Comparison of ENCODE assay signal across 1 cellular context in genomic region chr7:13742126-13742525, GRCh38.
TF ChIP-seq lines count a peak whose summit lies in the region.

No MANE protein-coding gene starts in this region.

TF ChIP-seq in IMR-90, 13 proteins besides CTCF, POLR2A, EP300 and RAD21 (continued from another document):
- TF ChIP-seq ELK1 (IDR thresholded peaks at IDR 0.05; ENCODE audit: borderline replicate concordance, low read depth, low read length) = no peak
- no peak for TF ChIP-seq MXI1 (IDR thresholded peaks at IDR 0.05; ENCODE audit: borderline replicate concordance, low read depth, low read length)
- no peak for TF ChIP-seq CHD1 (IDR thresholded peaks at IDR 0.05; ENCODE audit: low read depth, low read length)
